ENCODE assay signal across 29 cellular contexts in genomic region chr20:4304601-4305000, GRCh38. TPM values are rescaled to one million over a fixed set of nuclear protein-coding genes. Genes with fewer than 3 reads are reported as not detected.
"Had no signal": no experiment of that assay in that cellular context is flagged by ENCODE, and none has a peak within 500 bp of the region (broad histone marks: within the 10 kb centered on the region; RNA-seq: fewer than 3 reads in every experiment).

No MANE protein-coding gene starts in this region.

- H3K27me3 ChIP-seq: body of pancreas, heart left ventricle had no signal

- H3K36me3 ChIP-seq: esophagus squamous epithelium, heart left ventricle, WERI-Rb-1 had no signal

- DNase-seq: activated B cell treated with CpG ODN at 0.5 μM for 24 hours; activated CD4-positive, alpha-beta T cell treated with anti-CD3 and anti-CD28 coated beads for 48 hours; activated CD4-positive, alpha-beta T cell treated with anti-CD3 and anti-CD28 coated beads, Interleukin-2, amount 50 U/mL, for 1 hour; activated CD4-positive, alpha-beta T cell treated with anti-CD3 and anti-CD28 coated beads, Interleukin-2, amount 50 U/mL, for 48 hours; activated CD8-positive, alpha-beta memory T cell treated with anti-CD3 and anti-CD28 coated beads, Interleukin-2, amount 50 U/mL, for 4 hours; activated CD8-positive, alpha-beta T cell treated with anti-CD3 and anti-CD28 coated beads for 36 hours; activated gamma-delta T cell; activated naive CD4-positive, alpha-beta T cell; activated naive CD4-positive, alpha-beta T cell treated with anti-CD3 and anti-CD28 coated beads, Interleukin-2, amount 50 U/mL, for 16 hours; activated T-cell treated with anti-CD3 and anti-CD28 coated beads for 4 hours; activated T-cell treated with anti-CD3 and anti-CD28 coated beads, Interleukin-2, amount 50 U/mL, for 24 hours; activated T-cell treated with anti-CD3 and anti-CD28 coated beads, Interleukin-2, amount 50 U/mL, for 72 hours; amniotic stem cell; aorta; body of pancreas; cortex of kidney; dermis blood vessel endothelial cell; effector CD4-positive, alpha-beta T cell; effector memory CD8-positive, alpha-beta T cell; esophagus squamous epithelium; glutamatergic neuron; heart left ventricle; T-helper 1 cell; T-helper 17 cell; T1000; WERI-Rb-1 had no signal

- H3K27ac ChIP-seq: body of pancreas, epithelial cell of prostate, esophagus squamous epithelium, heart left ventricle, WERI-Rb-1 had no signal

- H3K9me3 ChIP-seq: body of pancreas, esophagus squamous epithelium, heart left ventricle had no signal

- H3K4me1 ChIP-seq: body of pancreas, esophagus squamous epithelium had no signal

- ATAC-seq: activated CD4-positive, CD25-positive, alpha-beta regulatory T cell treated with anti-CD3 and anti-CD28 coated beads, Interleukin-2, amount 50 U/mL, for 24 hours; activated CD8-positive, alpha-beta T cell treated with anti-CD3 and anti-CD28 coated beads for 36 hours; activated T-cell treated with anti-CD3 and anti-CD28 coated beads, Interleukin-2, amount 50 U/mL, for 72 hours; body of pancreas; effector memory CD8-positive, alpha-beta T cell; heart left ventricle; T-helper 17 cell had no signal

- H3K4me3 ChIP-seq: body of pancreas, esophagus squamous epithelium, heart left ventricle had no signal

RNA-seq across cellular contexts. Expression of gene ADRA1D, which starts 55.5 kb away (rescaled TPM):
- total RNA-seq: activated B cell treated with CpG ODN at 0.5 μM for 24 hours; activated CD8-positive, alpha-beta T cell treated with anti-CD3 and anti-CD28 coated beads for 36 hours; activated T-cell treated with anti-CD3 and anti-CD28 coated beads, Interleukin-2, amount 50 U/mL, for 72 hours; body of pancreas; chondrocyte; dermis blood vessel endothelial cell; T-helper 17 cell had no signal
